In the genomic region with DNA sequence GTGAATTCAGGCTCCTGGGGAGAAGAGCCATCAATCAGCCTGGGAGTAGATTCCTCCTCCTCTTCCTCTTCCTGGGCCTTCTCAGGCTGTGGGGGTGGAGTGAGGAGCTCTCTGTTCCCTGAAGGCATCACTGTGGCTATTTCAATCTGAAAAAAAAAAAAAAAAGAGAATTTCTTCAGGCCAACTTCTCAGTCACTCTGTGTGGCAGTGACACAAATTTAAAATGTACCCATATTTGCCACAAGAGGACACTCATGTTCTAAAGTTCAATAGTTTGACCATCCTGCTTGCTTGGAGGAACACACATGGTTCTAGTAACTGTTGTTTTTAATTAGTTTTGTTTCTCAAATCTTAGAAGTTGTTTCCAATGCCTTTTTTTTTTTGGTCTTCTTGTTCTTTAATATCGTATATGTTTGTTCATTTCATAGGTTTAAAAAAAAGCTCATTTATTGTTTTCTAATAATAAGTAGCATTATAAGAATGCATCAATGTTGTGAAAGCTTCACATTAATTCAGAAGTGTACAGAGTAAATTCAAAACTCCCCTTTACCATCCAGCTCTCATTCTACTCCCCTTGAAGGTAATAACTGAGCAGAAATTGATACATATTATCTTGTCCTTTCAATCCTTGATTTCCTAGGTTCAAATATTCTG, we compare ENCODE assay signal across 8 cellular contexts. TPM values are rescaled to one million over a fixed set of nuclear protein-coding genes. Genes with fewer than 3 reads are reported as not detected.
DNase-seq lines count a peak whose midpoint lies in the region; ATAC-seq, FAIRE-seq and TF ChIP-seq lines count a peak whose summit lies in the region.

No MANE protein-coding gene starts in this region.

- POLR2A ChIA-PET in CD4-positive, alpha-beta T cell (lab: Charles Lee): no interaction called here

- H3K4me1 Mint-ChIP-seq in CD4-positive, alpha-beta T cell (ENCODE audit: low read depth): no peaks in the 10 kb centered on the region
- no peaks in the 10 kb centered on the region for H3K4me1 Mint-ChIP-seq in activated T-cell treated with anti-CD3 and anti-CD28 coated beads, Interleukin-2, amount 50 U/mL, for 24 hours (ENCODE audit: low read depth)

- H3K27ac ChIP-seq in CD4-positive, alpha-beta T cell (ENCODE audit: low read depth, low read length): no peak overlapping the region

- H3K27ac Mint-ChIP-seq in CD4-positive, alpha-beta T cell: no peak overlapping the region
- no peak overlapping the region for H3K27ac Mint-ChIP-seq in activated T-cell treated with anti-CD3 and anti-CD28 coated beads, Interleukin-2, amount 50 U/mL, for 24 hours

- in situ Hi-C loops in SK-MEL-5 (cut with HindIII; ENCODE audit: low pct_unique_long_range_greater_than_20kb, low sequenced_read_pairs): no loop called here

- H3K36me3 ChIP-seq in GM06990 (ENCODE audit: control insufficient read depth, insufficient read depth, low read length): no peaks in the 10 kb centered on the region

- intact Hi-C loops in CD4-positive, alpha-beta T cell (cut with DNase I, micrococcal nuclease): loop anchor here in 1 of 2 experiments (10.0 kb wide), 1 partner anchor 377 kb away; no protein-coding TSS in a partner anchor

- no peaks in the 10 kb centered on the region for H3K9me3 Mint-ChIP-seq in CD4-positive, alpha-beta T cell
- H3K9me3 Mint-ChIP-seq in activated T-cell treated with anti-CD3 and anti-CD28 coated beads, Interleukin-2, amount 50 U/mL, for 24 hours: no peaks in the 10 kb centered on the region

- TF ChIP-seq CTCF in GM06990 (IDR thresholded peaks at IDR 0.05; ENCODE audit: insufficient read depth, low read length, poor library complexity, severe bottlenecking) (peak; percentile 68), fibroblast of the aortic adventitia (IDR thresholded peaks at IDR 0.05; ENCODE audit: insufficient read depth, low read length) (peak; percentile 74)
- no peak for TF ChIP-seq CTCF in CD4-positive, alpha-beta T cell (IDR thresholded peaks at IDR 0.05)

- no peak for FAIRE-seq in HTR-8/SVneo (lab: Jason Lieb, UNC)

- H3K27me3 ChIP-seq in GM06990 (replicated peaks; ENCODE audit: control insufficient read depth, insufficient read depth, low read length): no peaks in the 10 kb centered on the region
- no peaks in the 10 kb centered on the region for H3K27me3 ChIP-seq in CD4-positive, alpha-beta T cell (ENCODE audit: control insufficient read depth, insufficient read depth, low read length)

- H3K4me3 ChIP-seq in GM06990 (replicated peaks; ENCODE audit: low read depth, low read length) (no peak overlapping the region), fibroblast of the aortic adventitia (ENCODE audit: low read depth, low read length) (no peak overlapping the region)

- no peaks in the 10 kb centered on the region for H3K9me3 ChIP-seq in CD4-positive, alpha-beta T cell (ENCODE audit: control insufficient read depth, low read length)

- ATAC-seq in GM21515 (IDR thresholded peaks at IDR 0.05; ENCODE audit: unreplicated experiment): peak; percentile 86
- no peak for ATAC-seq in CD4-positive, alpha-beta T cell (ENCODE audit: poor library complexity)

- H3K27me3 Mint-ChIP-seq in CD4-positive, alpha-beta T cell: peaks cover 7% of the 10 kb centered on the region
- no peaks in the 10 kb centered on the region for H3K27me3 Mint-ChIP-seq in activated T-cell treated with anti-CD3 and anti-CD28 coated beads, Interleukin-2, amount 50 U/mL, for 24 hours

- CTCF ChIA-PET in CD4-positive, alpha-beta T cell (lab: Charles Lee): no interaction called here

- no peak for DNase-seq in GM06990 (ENCODE audit: extremely low read depth, insufficient read length)
- DNase-seq in HTR-8/SVneo (ENCODE audit: insufficient read length, low spot score): peak; percentile 46
- DNase-seq in SK-MEL-5 (ENCODE audit: low read depth, low spot score): peak; percentile 85
- DNase-seq in fibroblast of the aortic adventitia (ENCODE audit: low read depth): peak; percentile 87
- peak; percentile 66 for DNase-seq in pons (ENCODE audit: low spot score)
- DNase-seq in CD4-positive, alpha-beta T cell: no peak
- DNase-seq in activated T-cell treated with anti-CD3 and anti-CD28 coated beads, Interleukin-2, amount 50 U/mL, for 24 hours: no peak

- no peaks in the 10 kb centered on the region for H3K36me3 Mint-ChIP-seq in CD4-positive, alpha-beta T cell (ENCODE audit: low read depth)
- H3K36me3 Mint-ChIP-seq in activated T-cell treated with anti-CD3 and anti-CD28 coated beads, Interleukin-2, amount 50 U/mL, for 24 hours (ENCODE audit: low read depth): no peaks in the 10 kb centered on the region

- H3K4me3 Mint-ChIP-seq in CD4-positive, alpha-beta T cell: no peak overlapping the region
- H3K4me3 Mint-ChIP-seq in activated T-cell treated with anti-CD3 and anti-CD28 coated beads, Interleukin-2, amount 50 U/mL, for 24 hours: no peak overlapping the region

RNA-seq across cellular contexts. Expression of a gene that starts 23.3 kb away (rescaled TPM):
- total RNA-seq in SK-MEL-5 (2014; rRNA removed; shearing (Covaris generic)): not detected in 2 replicates
- polyA plus RNA-seq in SK-MEL-5 (2015; cell fraction: cytosol; rRNA removed): not detected in 2 replicates
- not detected in 2 replicates for polyA plus RNA-seq in SK-MEL-5 (2015; cell fraction: nucleus; rRNA removed)
- total RNA-seq in fibroblast of the aortic adventitia (ENCODE audit: low replicate concordance): not detected in 2 replicates
- not detected for total RNA-seq in CD4-positive, alpha-beta T cell

RNA-seq across cellular contexts. Expression of a gene that starts 26.5 kb away (rescaled TPM):
- total RNA-seq in SK-MEL-5 (2014; rRNA removed; shearing (Covaris generic)): 0.87 and 1.0 TPM in 2 replicates
- 1.2 and 2.4 TPM in 2 replicates for polyA plus RNA-seq in SK-MEL-5 (2015; cell fraction: cytosol; rRNA removed)
- 0.59 TPM in 1 of 2 replicates, not detected in the other for polyA plus RNA-seq in SK-MEL-5 (2015; cell fraction: nucleus; rRNA removed)
- total RNA-seq in fibroblast of the aortic adventitia (ENCODE audit: low replicate concordance): not detected in 2 replicates
- not detected for total RNA-seq in CD4-positive, alpha-beta T cell

Comparison
In these comparisons a context has a peak if more than half of its experiments do, and no peak if none do; other contexts are left out.
1. DNase-seq: peak in HTR-8/SVneo (single experiment), SK-MEL-5 (single experiment), fibroblast of the aortic adventitia (single experiment) and pons (single experiment); none in GM06990 (single experiment), CD4-positive, alpha-beta T cell (0 of 10) and activated T-cell treated with anti-CD3 and anti-CD28 coated beads, Interleukin-2, amount 50 U/mL, for 24 hours (single experiment).